In the genomic region with DNA sequence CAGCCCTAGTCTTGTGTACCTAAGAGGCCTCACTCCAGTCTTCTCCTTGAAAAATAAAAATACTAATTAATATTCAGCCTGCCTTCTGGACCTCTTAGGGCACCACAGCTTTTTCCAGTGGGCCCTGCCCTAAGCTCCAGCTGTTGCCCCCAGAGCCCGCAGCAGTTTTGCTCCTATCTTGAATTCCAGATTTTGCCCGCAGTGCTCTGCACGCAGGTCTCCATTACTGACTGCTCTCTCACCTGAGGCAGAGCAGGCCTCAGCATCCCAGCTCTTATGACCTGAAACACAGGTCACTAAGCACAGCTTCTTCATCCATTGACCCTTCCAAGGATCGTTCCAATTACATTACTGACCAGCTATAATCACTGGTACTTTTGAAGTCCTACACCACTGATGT, we compare ENCODE assay signal across 1 cellular context.
TF ChIP-seq lines count a peak whose summit lies in the region.

No MANE protein-coding gene starts in this region.

TF ChIP-seq in HCT116, 20 proteins besides CTCF, POLR2A, EP300 and RAD21:
- TF ChIP-seq ZFX (IDR thresholded peaks at IDR 0.05) (0 out of 2 replicates have a peak, but pooled peaks have one; percentile 11), JUND (IDR thresholded peaks at IDR 0.05) (no peak)
